14 cellular contexts compared by ENCODE assay signal in the genomic region with DNA sequence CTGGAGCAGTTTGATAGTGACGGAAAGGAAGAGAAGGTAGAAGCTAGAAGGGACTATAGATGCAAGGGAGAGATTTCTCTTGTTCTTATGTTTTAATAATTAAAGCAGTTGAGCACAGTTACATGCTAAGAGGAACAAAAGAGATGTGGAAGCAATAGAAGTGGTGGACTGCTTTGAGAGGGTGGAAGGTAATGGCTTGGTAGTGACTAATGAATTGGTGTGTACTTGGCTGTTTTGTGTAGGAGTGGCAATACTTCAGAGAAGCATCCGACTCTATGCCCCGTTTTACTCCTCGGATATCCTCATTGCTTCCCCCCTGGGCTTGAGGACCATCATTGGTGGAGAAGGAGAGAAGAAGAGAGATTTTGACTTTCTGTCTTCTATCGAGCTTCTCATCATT. TPM values are rescaled to one million over a fixed set of nuclear protein-coding genes. Genes with fewer than 3 reads are reported as not detected.
DNase-seq lines count a peak whose midpoint lies in the region; ATAC-seq, FAIRE-seq and TF ChIP-seq lines count a peak whose summit lies in the region.
"Had no signal": no experiment of that assay in that cellular context is flagged by ENCODE, and none has a peak within 500 bp of the region (broad histone marks: within the 10 kb centered on the region; RNA-seq: fewer than 3 reads in every experiment).

No MANE protein-coding gene starts in this region.

- FAIRE-seq in keratinocyte (lab: Jason Lieb, UNC), result no peak

- no peak for TF ChIP-seq EP300 in ovary (IDR thresholded peaks at IDR 0.05)

- H3K36me3 ChIP-seq in adrenal gland (replicated peaks in 1 of 2) (peaks cover 0 to 86% of the 10 kb centered on the region in 2 donors), keratinocyte (ENCODE audit: control insufficient read depth in 2 of 2, extremely low read depth in 1 of 2, insufficient read depth in 2 of 2, low read length in 2 of 2) (peaks cover 32 to 74% of the 10 kb centered on the region in 2 experiments), thoracic aorta (peaks cover 51% of the 10 kb centered on the region), ovary (no peaks in the 10 kb centered on the region)

- no peaks in the 10 kb centered on the region for H3K27me3 Mint-ChIP-seq in activated T-cell treated with anti-CD3 and anti-CD28 coated beads, Interleukin-2, amount 50 U/mL, for 72 hours (ENCODE audit: low read depth)
- H3K27me3 Mint-ChIP-seq: brain had no signal

- H3K4me2 ChIP-seq in keratinocyte (ENCODE audit: control insufficient read depth, extremely low read depth, insufficient read depth, low read depth, low read length), result peak overlapping the region; percentile 65

- H3K4me3 Mint-ChIP-seq in activated T-cell treated with anti-CD3 and anti-CD28 coated beads, Interleukin-2, amount 50 U/mL, for 72 hours, result no peak overlapping the region
- H3K4me3 Mint-ChIP-seq: brain, WTC11 had no signal

- peaks cover 7% of the 10 kb centered on the region for H3K79me2 ChIP-seq in keratinocyte (ENCODE audit: control insufficient read depth, insufficient read depth, low read length)

- dilution Hi-C loops in keratinocyte (cut with MboI; ENCODE audit: extremely low pct_ligation_motif_present, low sequenced_read_pairs), result loop anchor here (25.0 kb wide), 1 partner anchor 147 kb away; no protein-coding TSS in a partner anchor

- DNase-seq in activated T-cell treated with anti-CD3 and anti-CD28 coated beads, Interleukin-2, amount 50 U/mL, for 72 hours, result no peak
- no peak for DNase-seq in activated T-cell treated with anti-CD3 and anti-CD28 coated beads, Interleukin-2, amount 50 U/mL, for 48 hours
- DNase-seq in adrenal gland (no peak), keratinocyte (ENCODE audit: low read depth, low spot score) (no peak), thoracic aorta (ENCODE audit: low spot score) (no peak), left cardiac atrium (no peak), ovary (no peak)
- DNase-seq in stimulated activated CD4-positive, alpha-beta T cell treated with anti-CD3 and anti-CD28 coated beads, Interleukin-4, amount 100 ng/mL, for 1 hour, result no peak
- DNase-seq: lower lobe of right lung; NK-92 treated with Interleukin-12 subunit alpha and Interleukin-12 subunit beta, amount 100 ng/mL, for 24 hours; occipital lobe had no signal

- no peak overlapping the region for H2AFZ ChIP-seq in keratinocyte (ENCODE audit: control insufficient read depth, low read length)

- H4K20me1 ChIP-seq in keratinocyte (ENCODE audit: control insufficient read depth, extremely low read depth, insufficient read depth, low read length), result no peaks in the 10 kb centered on the region

- H3K4me1 Mint-ChIP-seq in activated T-cell treated with anti-CD3 and anti-CD28 coated beads, Interleukin-2, amount 50 U/mL, for 72 hours (ENCODE audit: low read depth), result peaks cover 43% of the 10 kb centered on the region
- H3K4me1 Mint-ChIP-seq: WTC11 had no signal

- no peaks in the 10 kb centered on the region for H3K27me3 ChIP-seq in adrenal gland
- H3K27me3 ChIP-seq in keratinocyte (ENCODE audit: control insufficient read depth, extremely low read depth, insufficient read depth, low read length), result no peaks in the 10 kb centered on the region
- H3K27me3 ChIP-seq in thoracic aorta (replicated peaks; ENCODE audit: insufficient read depth), result no peaks in the 10 kb centered on the region
- no peaks in the 10 kb centered on the region for H3K27me3 ChIP-seq in ovary
- H3K27me3 ChIP-seq: tibial nerve had no signal

- no peaks in the 10 kb centered on the region for H3K9me3 Mint-ChIP-seq in activated T-cell treated with anti-CD3 and anti-CD28 coated beads, Interleukin-2, amount 50 U/mL, for 72 hours
- H3K9me3 Mint-ChIP-seq: brain, WTC11 had no signal

- H3K4me3 ChIP-seq in adrenal gland (no peak overlapping the region), keratinocyte (ENCODE audit: control insufficient read depth in 2 of 3, extremely low read depth in 1 of 3, insufficient read depth in 2 of 3, low read depth in 1 of 3, low read length in 3 of 3) (no peak overlapping the region), thoracic aorta (no peak overlapping the region), ovary (no peak overlapping the region)
- H3K4me3 ChIP-seq: lower lobe of right lung, tibial nerve had no signal

- intact Hi-C loops in adrenal gland (cut with DNase I) (no loop called here), left cardiac atrium (cut with DNase I) (no loop called here), ovary (cut with DNase I) (no loop called here)

- H3K27ac ChIP-seq in adrenal gland (peak overlapping the region in 4 of 5 donors; percentile 67 to 92 (median 82)), keratinocyte (ENCODE audit: control insufficient read depth, insufficient read depth, low read length) (peak overlapping the region; percentile 96), thoracic aorta (peak overlapping the region; percentile 13 to 73), ovary (no peak overlapping the region)
- H3K27ac ChIP-seq: lower lobe of right lung had no signal

- ATAC-seq in activated T-cell treated with anti-CD3 and anti-CD28 coated beads, Interleukin-2, amount 50 U/mL, for 72 hours (replicated peaks in 1 of 2), result no peak
- ATAC-seq in thoracic aorta (ENCODE audit: insufficient number of reproducible peaks, low FRiP score, low read depth) (no peak), left cardiac atrium (no peak)
- ATAC-seq: WTC11 had no signal

- peaks cover 8 to 41% of the 10 kb centered on the region in 2 donors for H3K36me3 Mint-ChIP-seq in activated T-cell treated with anti-CD3 and anti-CD28 coated beads, Interleukin-2, amount 50 U/mL, for 72 hours (ENCODE audit: insufficient read depth in 2 of 2)

- no peak for TF ChIP-seq POLR2A in adrenal gland (IDR thresholded peaks at IDR 0.05)
- no peak for TF ChIP-seq POLR2A in ovary (IDR thresholded peaks at IDR 0.05)

- H3K9ac ChIP-seq in keratinocyte (ENCODE audit: control insufficient read depth, extremely low read depth, insufficient read depth, low read length), result peak overlapping the region; percentile 59

- no peak for TF ChIP-seq CTCF in adrenal gland (IDR thresholded peaks at IDR 0.05)
- TF ChIP-seq CTCF in keratinocyte (optimal IDR thresholded peaks at IDR 0.05 in 1 of 3, IDR thresholded peaks at IDR 0.05 in 1 of 3, conservative IDR thresholded peaks at IDR 0.05 in 1 of 3; ENCODE audit: extremely low read depth in 1 of 3, insufficient read depth in 2 of 3, low read length in 3 of 3), result no peak
- TF ChIP-seq CTCF in thoracic aorta (IDR thresholded peaks at IDR 0.05), result no peak
- no peak for TF ChIP-seq CTCF in ovary (IDR thresholded peaks at IDR 0.05)

- H3K9me3 ChIP-seq in adrenal gland (replicated peaks in 1 of 3) (no peaks in the 10 kb centered on the region), keratinocyte (ENCODE audit: control insufficient read depth, low read depth, low read length) (no peaks in the 10 kb centered on the region), thoracic aorta (no peaks in the 10 kb centered on the region), ovary (no peaks in the 10 kb centered on the region)
- H3K9me3 ChIP-seq: lower lobe of right lung, tibial nerve had no signal

- peaks cover 14 to 37% of the 10 kb centered on the region in 2 donors for H3K4me1 ChIP-seq in adrenal gland (replicated peaks in 1 of 2)
- peaks cover 20% of the 10 kb centered on the region for H3K4me1 ChIP-seq in keratinocyte (ENCODE audit: control insufficient read depth, extremely low read depth, insufficient read depth, low read length)
- H3K4me1 ChIP-seq in thoracic aorta (ENCODE audit: control insufficient read depth in 1 of 2, low read depth in 2 of 2), result peaks cover 6 to 18% of the 10 kb centered on the region in 2 donors
- H3K4me1 ChIP-seq in ovary (ENCODE audit: insufficient read depth), result no peaks in the 10 kb centered on the region
- H3K4me1 ChIP-seq: lower lobe of right lung had no signal

- WGBS in adrenal gland, 4 donors, result 90 to 96% (median 93%) methylated on average over 5 of the region's 5 CpGs
- WGBS in ovary, 3 donors, result 84 to 91% (median 84%) methylated on average over 5 of the region's 5 CpGs

- peak overlapping the region; percentile 56 for H3K27ac Mint-ChIP-seq in activated T-cell treated with anti-CD3 and anti-CD28 coated beads, Interleukin-2, amount 50 U/mL, for 72 hours
- H3K27ac Mint-ChIP-seq: WTC11 had no signal

- peaks cover 2% of the 10 kb centered on the region for H3K9me1 ChIP-seq in keratinocyte (ENCODE audit: control insufficient read depth, extremely low read depth, insufficient read depth, low read length)

RNA-seq across cellular contexts. Expression of gene UTP25, which starts 12.8 kb away (rescaled TPM):
- total RNA-seq in activated T-cell treated with anti-CD3 and anti-CD28 coated beads, Interleukin-2, amount 50 U/mL, for 72 hours, result 10 to 100 TPM; 11.5 to 11.9 TPM
- total RNA-seq in adrenal gland, result 10 to 100 TPM in 1 of 8 donors, 1 to 10 TPM in 7; 5.3 to 11.0 (median 7.8) TPM
- 1 to 10 TPM; 2.2 to 8.8 (median 2.4) TPM for polyA plus RNA-seq in adrenal gland
- polyA plus RNA-seq in keratinocyte, result 12.3 to 13.3 TPM (median 12.4 TPM) in 3 replicates
- polyA plus RNA-seq in keratinocyte (2011; ENCODE audit: low read depth), result 6.7 TPM
- polyA plus RNA-seq in keratinocyte (2011; cell fraction: cytosol; rRNA removed), result 5.8 and 11.1 TPM in 2 replicates
- 22.9 and 25.9 TPM in 2 replicates for polyA plus RNA-seq in keratinocyte (2011; cell fraction: nucleus; rRNA removed)
- polyA plus RNA-seq in keratinocyte (2012; ENCODE audit: low replicate concordance), result 6.9 and 8.0 TPM in 2 replicates
- polyA minus RNA-seq in keratinocyte, result 7.6 to 21.0 TPM (median 15.9 TPM) in 3 replicates
- polyA minus RNA-seq in keratinocyte (2011; cell fraction: cytosol; rRNA and poly(A)+ RNA removed), result 3.8 TPM
- polyA minus RNA-seq in keratinocyte (2011; cell fraction: nucleus; rRNA and poly(A)+ RNA removed), result 21.0 and 35.8 TPM in 2 replicates
- total RNA-seq in thoracic aorta, result 10 to 100 TPM in 1 of 2 donors, 1 to 10 TPM in 1; 5.7 to 11.6 TPM
- 1 to 10 TPM; 3.0 to 4.4 TPM for total RNA-seq in left cardiac atrium
- total RNA-seq in ovary, result 1 to 10 TPM; 6.0 to 9.9 (median 8.4) TPM
- polyA plus RNA-seq in ovary, result 1 to 10 TPM; 4.3 to 8.1 TPM

RNA-seq across cellular contexts. Expression of gene IRF6, which starts 34.7 kb away (rescaled TPM):
- total RNA-seq in activated T-cell treated with anti-CD3 and anti-CD28 coated beads, Interleukin-2, amount 50 U/mL, for 72 hours, result 1 to 10 TPM in 1 of 2 donors, under 1 TPM in 1; 0.49 to 2.3 TPM
- 10 to 100 TPM in 7 of 8 donors, 1 to 10 TPM in 1; 8.1 to 60.2 (median 38.1) TPM for total RNA-seq in adrenal gland
- 1 to 10 TPM; 5.4 to 9.8 (median 8.5) TPM for polyA plus RNA-seq in adrenal gland
- 467 to 800 TPM (median 476 TPM) in 3 replicates for polyA plus RNA-seq in keratinocyte
- polyA plus RNA-seq in keratinocyte (2011; ENCODE audit: low read depth), result 132 TPM
- polyA plus RNA-seq in keratinocyte (2011; cell fraction: cytosol; rRNA removed), result 474 and 569 TPM in 2 replicates
- polyA plus RNA-seq in keratinocyte (2011; cell fraction: nucleus; rRNA removed), result 961 and 1,086 TPM in 2 replicates
- 254 and 343 TPM in 2 replicates for polyA plus RNA-seq in keratinocyte (2012; ENCODE audit: low replicate concordance)
- 820 to 2,146 TPM (median 1,294 TPM) in 3 replicates for polyA minus RNA-seq in keratinocyte
- polyA minus RNA-seq in keratinocyte (2011; cell fraction: cytosol; rRNA and poly(A)+ RNA removed), result 651 TPM
- polyA minus RNA-seq in keratinocyte (2011; cell fraction: nucleus; rRNA and poly(A)+ RNA removed), result 976 and 1,920 TPM in 2 replicates
- 1 to 10 TPM; 3.9 to 4.1 TPM for total RNA-seq in thoracic aorta
- total RNA-seq in left cardiac atrium, result 10 to 100 TPM; 20.7 to 21.8 TPM
- 10 to 100 TPM in 1 of 7 donors, 1 to 10 TPM in 6; 2.5 to 24.2 (median 5.4) TPM for total RNA-seq in ovary
- 1 to 10 TPM in 1 of 2 donors, under 1 TPM in 1; 0.80 to 2.5 TPM for polyA plus RNA-seq in ovary

RNA-seq across cellular contexts. Expression of gene C1orf74, which starts 56.3 kb away (rescaled TPM):
- total RNA-seq in activated T-cell treated with anti-CD3 and anti-CD28 coated beads, Interleukin-2, amount 50 U/mL, for 72 hours, result 1 to 10 TPM; 2.8 to 3.3 TPM
- 1 to 10 TPM; 1.1 to 2.6 (median 2.2) TPM for total RNA-seq in adrenal gland
- 1 to 10 TPM in 2 of 3 donors, under 1 TPM in 1; 0.98 to 4.0 (median 1.0) TPM for polyA plus RNA-seq in adrenal gland
- polyA plus RNA-seq in keratinocyte, result 48.0 to 65.6 TPM (median 58.1 TPM) in 3 replicates
- polyA plus RNA-seq in keratinocyte (2011; ENCODE audit: low read depth), result 13.4 TPM
- polyA plus RNA-seq in keratinocyte (2011; cell fraction: cytosol; rRNA removed), result 37.2 and 60.6 TPM in 2 replicates
- polyA plus RNA-seq in keratinocyte (2011; cell fraction: nucleus; rRNA removed), result 172 and 177 TPM in 2 replicates
- polyA plus RNA-seq in keratinocyte (2012; ENCODE audit: low replicate concordance), result 29.2 and 42.2 TPM in 2 replicates
- 43.4 to 157 TPM (median 123 TPM) in 3 replicates for polyA minus RNA-seq in keratinocyte
- 35.1 TPM for polyA minus RNA-seq in keratinocyte (2011; cell fraction: cytosol; rRNA and poly(A)+ RNA removed)
- 215 and 523 TPM in 2 replicates for polyA minus RNA-seq in keratinocyte (2011; cell fraction: nucleus; rRNA and poly(A)+ RNA removed)
- total RNA-seq in thoracic aorta, result 1 to 10 TPM; 1.5 to 1.6 TPM
- 1 to 10 TPM; 1.8 to 1.9 TPM for total RNA-seq in left cardiac atrium
- total RNA-seq in ovary, result 1 to 10 TPM in 5 of 7 donors, under 1 TPM in 2; 0.83 to 1.6 (median 1.4) TPM
- 1 to 10 TPM in 1 of 2 donors, under 1 TPM in 1; 0.62 to 2.5 TPM for polyA plus RNA-seq in ovary

Comparison
In these comparisons a context has a peak if more than half of its experiments do, and no peak if none do; other contexts are left out.
1. H3K27ac ChIP-seq: peak in adrenal gland (4 of 5), keratinocyte (single experiment) and thoracic aorta (2 of 2); none in ovary (0 of 2).